ENCODE assay signal across 8 cellular contexts in the genomic region with DNA sequence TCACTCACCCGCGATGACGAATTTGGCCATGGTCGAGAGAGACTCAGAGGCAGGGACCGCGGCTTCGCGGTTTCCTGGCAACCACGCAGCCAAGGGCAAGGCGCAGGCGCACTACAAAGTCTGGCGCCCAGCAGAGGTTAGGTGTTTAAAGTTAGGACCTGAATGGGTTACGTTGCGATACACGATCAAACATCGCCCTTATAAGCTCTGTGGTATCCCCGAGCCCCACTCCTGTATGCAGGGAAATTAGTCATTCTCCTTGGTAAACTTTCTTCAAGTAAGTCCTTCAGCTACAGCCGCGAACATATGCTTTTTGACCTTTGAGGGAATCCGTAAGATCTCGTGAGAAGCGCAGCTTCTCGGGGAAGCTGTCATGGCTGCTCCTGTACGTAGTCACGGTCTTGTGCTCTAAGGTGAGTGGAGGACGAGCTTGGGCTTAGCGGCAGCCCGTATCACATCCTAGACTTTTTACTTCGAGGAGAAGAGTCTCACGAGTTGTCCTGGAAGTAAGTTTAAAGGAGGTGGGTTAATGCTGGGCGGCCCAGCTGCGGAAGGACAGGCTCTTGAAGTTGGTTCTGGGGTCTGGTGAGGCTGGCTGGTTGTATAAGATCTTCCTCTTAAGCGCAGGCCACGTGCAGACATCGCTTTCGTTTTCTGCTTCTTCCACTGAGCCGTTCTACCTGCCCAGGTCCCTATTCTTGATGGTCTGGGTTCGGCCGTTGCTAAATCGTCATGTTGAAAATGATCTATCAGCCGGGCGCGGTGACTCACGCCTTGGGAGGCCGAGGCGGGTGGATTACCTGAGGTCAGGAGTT. TPM values are rescaled to one million over a fixed set of nuclear protein-coding genes. Genes with fewer than 3 reads are reported as not detected.
DNase-seq lines count a peak whose midpoint lies in the region; ATAC-seq and TF ChIP-seq lines count a peak whose summit lies in the region.

A gene (plus strand): TSS at position 365 of the 815 bp plus-strand sequence. CDS start 1,088 bp downstream, outside the sequence.
A gene (minus strand): TSS at position 87 of the 815 bp plus-strand sequence. CDS start 57 bp downstream, at position 30.

- intact Hi-C loops in CD14-positive monocyte (cut with micrococcal nuclease) = loop anchor here in 1 of 2 donors (10.0 kb wide), 1 partner anchor 1489 kb away; a partner anchor contains a TSS
- intact Hi-C loops in activated CD4-positive, alpha-beta memory T cell treated with anti-CD3 and anti-CD28 coated beads for 36 hours (cut with micrococcal nuclease) = loop anchor here (1.0 to 10.0 kb wide), 10 partner anchors 28 to 1502 kb away; a partner anchor contains a TSS
- intact Hi-C loops in lower leg skin (cut with DNase I; ENCODE audit: low total_unique reads) = no loop called here

- H3K9me3 ChIP-seq in duodenal mucosa (ENCODE audit: control insufficient read depth in 1 of 2, low read length in 2 of 2) = no peaks in the 10 kb centered on the region

- 0 to 1% methylated on average over 46 of the region's 46 CpGs for WGBS in lower leg skin, 2 donors

- peaks cover 0 to 2% (median 0%) of the 10 kb centered on the region in 3 donors for H3K27me3 Mint-ChIP-seq in CD14-positive monocyte (ENCODE audit: low read depth in 3 of 3)
- H3K27me3 Mint-ChIP-seq in activated CD4-positive, alpha-beta memory T cell treated with anti-CD3 and anti-CD28 coated beads for 36 hours = no peaks in the 10 kb centered on the region

- peaks cover 18 to 22% of the 10 kb centered on the region in 2 donors for H3K36me3 Mint-ChIP-seq in CD14-positive monocyte
- H3K36me3 Mint-ChIP-seq in activated CD4-positive, alpha-beta memory T cell treated with anti-CD3 and anti-CD28 coated beads for 36 hours = peaks cover 11% of the 10 kb centered on the region

- no peak for TF ChIP-seq POLR2A in lower leg skin (IDR thresholded peaks at IDR 0.05)

- TF ChIP-seq CTCF in CD14-positive monocyte (IDR thresholded peaks at IDR 0.05) = no peak
- no peak for TF ChIP-seq CTCF in lower leg skin (IDR thresholded peaks at IDR 0.05)

- H3K27ac ChIP-seq in duodenal mucosa (ENCODE audit: low read depth, low read length) = peak within 1 kb of the TSS; percentile 85

- peak; percentile 93 for DNase-seq in CD14-positive monocyte (ENCODE audit: low spot score)
- peak; percentile 86 for DNase-seq in NCI-H774 (lab: John Stamatoyannopoulos, UW)
- peak; percentile 94 for DNase-seq in activated CD4-positive, alpha-beta memory T cell treated with anti-CD3 and anti-CD28 coated beads for 36 hours
- DNase-seq in lower leg skin (ENCODE audit: low spot score in 2 of 2) = peak; percentile 84 to 96
- DNase-seq in stimulated activated CD4-positive, alpha-beta T cell treated with anti-CD3 and anti-CD28 coated beads, Interleukin-4, amount 100 ng/mL, for 4 hours = peak; percentile 73 to 82

- H3K36me3 ChIP-seq in duodenal mucosa (ENCODE audit: control insufficient read depth in 1 of 2, insufficient read depth in 2 of 2, low read length in 2 of 2) = peaks cover 7 to 10% of the 10 kb centered on the region in 2 donors

- H3K4me3 Mint-ChIP-seq in CD14-positive monocyte = peak within 1 kb of the TSS; percentile 89 to 93
- peak within 1 kb of the TSS; percentile 93 for H3K4me3 Mint-ChIP-seq in activated CD4-positive, alpha-beta memory T cell treated with anti-CD3 and anti-CD28 coated beads for 36 hours

- H3K9ac ChIP-seq in duodenal mucosa (ENCODE audit: low read depth in 1 of 2, low read length in 2 of 2) = peak within 1 kb of the TSS; percentile 80

- peak within 1 kb of the TSS in 6 of 7 donors; percentile 97 to 99 (median 98) for H3K27ac Mint-ChIP-seq in CD14-positive monocyte
- H3K27ac Mint-ChIP-seq in activated CD4-positive, alpha-beta memory T cell treated with anti-CD3 and anti-CD28 coated beads for 36 hours = peak within 1 kb of the TSS; percentile 96

- H3K4me1 Mint-ChIP-seq in CD14-positive monocyte = peaks cover 10% of the 10 kb centered on the region
- peaks cover 31% of the 10 kb centered on the region for H3K4me1 Mint-ChIP-seq in activated CD4-positive, alpha-beta memory T cell treated with anti-CD3 and anti-CD28 coated beads for 36 hours (ENCODE audit: low read depth)

- no peaks in the 10 kb centered on the region for H3K9me3 Mint-ChIP-seq in CD14-positive monocyte
- no peaks in the 10 kb centered on the region for H3K9me3 Mint-ChIP-seq in activated CD4-positive, alpha-beta memory T cell treated with anti-CD3 and anti-CD28 coated beads for 36 hours

- H3K4me3 ChIP-seq in duodenal mucosa (ENCODE audit: low read depth in 1 of 2, low read length in 2 of 2) (peak within 1 kb of the TSS; percentile 76 to 85), lower leg skin (ENCODE audit: low read depth, poor library complexity, severe bottlenecking) (peak within 1 kb of the TSS; percentile 75)

- no peaks in the 10 kb centered on the region for H3K27me3 ChIP-seq in duodenal mucosa (ENCODE audit: control insufficient read depth in 1 of 2, insufficient read depth in 2 of 2, low read length in 2 of 2)

- ATAC-seq in GM19395 (IDR thresholded peaks at IDR 0.05; ENCODE audit: unreplicated experiment) (peak; percentile 96), HG03565 (IDR thresholded peaks at IDR 0.05; ENCODE audit: unreplicated experiment) (peak; percentile 89)

- POLR2A ChIA-PET in activated CD4-positive, alpha-beta memory T cell treated with anti-CD3 and anti-CD28 coated beads for 36 hours (lab: Charles Lee) = interaction anchor here (0.9 to 1.6 kb wide), 7 partner anchors 9 to 765 kb away, joined by 3 to 11 read pairs (median 4); a partner anchor contains a TSS

- peaks cover 20 to 25% of the 10 kb centered on the region in 2 donors for H3K4me1 ChIP-seq in duodenal mucosa (ENCODE audit: control insufficient read depth in 1 of 2, insufficient read depth in 2 of 2, low read length in 2 of 2)

- CTCF ChIA-PET in activated CD4-positive, alpha-beta memory T cell treated with anti-CD3 and anti-CD28 coated beads for 36 hours (lab: Charles Lee) = interaction anchor here (0.9 to 2.1 kb wide), 4 partner anchors 16 to 32 kb away, joined by 3 to 9 read pairs (median 3); no protein-coding TSS in a partner anchor

RNA-seq across cellular contexts. Expression of the first gene that starts in this region (rescaled TPM):
- polyA plus RNA-seq in CD14-positive monocyte = 10 to 100 TPM; 11.3 to 12.7 TPM
- 10 to 100 TPM; 31.3 to 32.0 TPM for total RNA-seq in activated CD4-positive, alpha-beta memory T cell treated with anti-CD3 and anti-CD28 coated beads for 36 hours
- total RNA-seq in lower leg skin = 10 to 100 TPM; 21.4 to 25.4 (median 23.8) TPM

RNA-seq across cellular contexts. Expression of the second gene that starts in this region (rescaled TPM):
- polyA plus RNA-seq in CD14-positive monocyte = not detected
- total RNA-seq in activated CD4-positive, alpha-beta memory T cell treated with anti-CD3 and anti-CD28 coated beads for 36 hours = under 1 TPM; 0.74 to 0.87 TPM
- total RNA-seq in lower leg skin = 1 to 10 TPM in 1 of 4 donors, under 1 TPM in 3; 0.10 to 1.1 (median 0.46) TPM

Comparison
In these comparisons a context has a peak if more than half of its experiments do, and no peak if none do; other contexts are left out.
1. Peak in every context shown above with its lines: DNase-seq, ATAC-seq, H3K4me3 ChIP-seq and H3K27ac ChIP-seq.